ENCODE assay signal across 1 cellular context in genomic region chr2:26244479-26245230, GRCh38.
TF ChIP-seq lines count a peak whose summit lies in the region.

Gene HADHA (minus strand): TSS chr2:26244632. CDS start chr2:26244596, 36 bp downstream.
Gene HADHB (plus strand): TSS chr2:26244939. CDS start chr2:26254255, 9,316 bp downstream.

TF ChIP-seq in HEK293, 187 proteins besides CTCF, POLR2A, EP300 and RAD21 (continued from another document and continues in another):
- TF ChIP-seq, protein P1, sequence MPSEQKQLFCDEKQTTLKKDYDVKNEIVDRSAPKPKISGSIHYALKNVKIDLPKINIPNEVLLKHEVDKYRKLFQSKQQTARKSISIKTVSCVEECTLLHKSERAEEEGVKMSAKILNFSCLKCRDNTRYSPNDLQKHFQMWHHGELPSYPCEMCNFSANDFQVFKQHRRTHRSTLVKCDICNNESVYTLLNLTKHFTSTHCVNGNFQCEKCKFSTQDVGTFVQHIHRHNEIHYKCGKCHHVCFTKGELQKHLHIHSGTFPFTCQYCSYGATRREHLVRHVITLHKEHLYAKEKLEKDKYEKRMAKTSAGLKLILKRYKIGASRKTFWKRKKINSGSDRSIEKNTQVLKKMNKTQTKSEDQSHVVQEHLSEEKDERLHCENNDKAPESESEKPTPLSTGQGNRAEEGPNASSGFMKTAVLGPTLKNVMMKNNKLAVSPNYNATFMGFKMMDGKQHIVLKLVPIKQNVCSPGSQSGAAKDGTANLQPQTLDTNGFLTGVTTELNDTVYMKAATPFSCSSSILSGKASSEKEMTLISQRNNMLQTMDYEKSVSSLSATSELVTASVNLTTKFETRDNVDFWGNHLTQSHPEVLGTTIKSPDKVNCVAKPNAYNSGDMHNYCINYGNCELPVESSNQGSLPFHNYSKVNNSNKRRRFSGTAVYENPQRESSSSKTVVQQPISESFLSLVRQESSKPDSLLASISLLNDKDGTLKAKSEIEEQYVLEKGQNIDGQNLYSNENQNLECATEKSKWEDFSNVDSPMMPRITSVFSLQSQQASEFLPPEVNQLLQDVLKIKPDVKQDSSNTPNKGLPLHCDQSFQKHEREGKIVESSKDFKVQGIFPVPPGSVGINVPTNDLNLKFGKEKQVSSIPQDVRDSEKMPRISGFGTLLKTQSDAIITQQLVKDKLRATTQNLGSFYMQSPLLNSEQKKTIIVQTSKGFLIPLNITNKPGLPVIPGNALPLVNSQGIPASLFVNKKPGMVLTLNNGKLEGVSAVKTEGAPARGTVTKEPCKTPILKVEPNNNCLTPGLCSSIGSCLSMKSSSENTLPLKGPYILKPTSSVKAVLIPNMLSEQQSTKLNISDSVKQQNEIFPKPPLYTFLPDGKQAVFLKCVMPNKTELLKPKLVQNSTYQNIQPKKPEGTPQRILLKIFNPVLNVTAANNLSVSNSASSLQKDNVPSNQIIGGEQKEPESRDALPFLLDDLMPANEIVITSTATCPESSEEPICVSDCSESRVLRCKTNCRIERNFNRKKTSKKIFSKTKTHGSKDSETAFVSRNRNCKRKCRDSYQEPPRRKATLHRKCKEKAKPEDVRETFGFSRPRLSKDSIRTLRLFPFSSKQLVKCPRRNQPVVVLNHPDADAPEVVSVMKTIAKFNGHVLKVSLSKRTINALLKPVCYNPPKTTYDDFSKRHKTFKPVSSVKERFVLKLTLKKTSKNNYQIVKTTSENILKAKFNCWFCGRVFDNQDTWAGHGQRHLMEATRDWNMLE (tag by site-specific recombination; conservative IDR thresholded peaks at IDR 0.05; ENCODE audit: low read depth), result no peak
- TF ChIP-seq KLF7 (tag by site-specific recombination; IDR thresholded peaks at IDR 0.05; ENCODE audit: borderline replicate concordance) (peak; percentile 88; the same call in 1 of the 2 replicates), ZNF121 (tag by site-specific recombination; IDR thresholded peaks at IDR 0.05) (no peak), ZNF350 (tag by site-specific recombination; IDR thresholded peaks at IDR 0.05) (no peak), ZNF664 (tag by site-specific recombination; IDR thresholded peaks at IDR 0.05) (no peak), ZNF501 (tag by site-specific recombination; IDR thresholded peaks at IDR 0.05) (peak; percentile 75; the same call in 1 of the 2 replicates), ZNF174 (tag by site-specific recombination; IDR thresholded peaks at IDR 0.05) (no peak), ZNF670 (tag by site-specific recombination; IDR thresholded peaks at IDR 0.05; ENCODE audit: low read depth) (no peak), ZNF426 (tag by site-specific recombination; IDR thresholded peaks at IDR 0.05) (no peak), ZNF791 (tag by site-specific recombination; IDR thresholded peaks at IDR 0.05) (no peak), KLF10 (tag by site-specific recombination; IDR thresholded peaks at IDR 0.05) (0 out of 2 replicates have a peak, but pooled peaks have one; percentile 93), ZNF248 (tag by site-specific recombination; IDR thresholded peaks at IDR 0.05) (no peak), ZNF837 (tag by site-specific recombination; IDR thresholded peaks at IDR 0.05) (no peak), SCRT2 (tag by site-specific recombination; IDR thresholded peaks at IDR 0.05) (0 out of 2 replicates have a peak, but pooled peaks have one; percentile 24), ZNF24 (tag by site-specific recombination; IDR thresholded peaks at IDR 0.05) (no peak), GLIS2 (tag by site-specific recombination; IDR thresholded peaks at IDR 0.05) (peak; percentile 51), GFI1B (tag by site-specific recombination; IDR thresholded peaks at IDR 0.05) (no peak), ZNF2 (tag by site-specific recombination; IDR thresholded peaks at IDR 0.05) (peak; percentile 80), ZNF473 (tag by site-specific recombination; IDR thresholded peaks at IDR 0.05) (no peak), ZNF555 (tag by site-specific recombination; conservative IDR thresholded peaks at IDR 0.05) (no peak), ZBTB49 (tag by site-specific recombination; IDR thresholded peaks at IDR 0.05; ENCODE audit: low read depth) (no peak), PBX3 (CRISPR knock-in tag; IDR thresholded peaks at IDR 0.05) (no peak), ZNF433 (tag by site-specific recombination; IDR thresholded peaks at IDR 0.05; ENCODE audit: low read depth) (no peak), ZSCAN4 (tag by site-specific recombination; IDR thresholded peaks at IDR 0.05) (peak; percentile 81), PRDM1 (tag by site-specific recombination; IDR thresholded peaks at IDR 0.05) (peak; percentile 68; the same call in 1 of the 2 replicates), ZNF585B (tag by site-specific recombination; IDR thresholded peaks at IDR 0.05) (no peak), ZBTB17 (tag by site-specific recombination; IDR thresholded peaks at IDR 0.05) (peak; percentile 33; the same call in 1 of the 2 replicates), MZF1 (tag by site-specific recombination; IDR thresholded peaks at IDR 0.05; ENCODE audit: borderline replicate concordance) (no peak), TSHZ1 (tag by site-specific recombination; IDR thresholded peaks at IDR 0.05; ENCODE audit: borderline replicate concordance) (no peak; the same call in 1 of the 2 replicates)
- TF ChIP-seq, protein P2, sequence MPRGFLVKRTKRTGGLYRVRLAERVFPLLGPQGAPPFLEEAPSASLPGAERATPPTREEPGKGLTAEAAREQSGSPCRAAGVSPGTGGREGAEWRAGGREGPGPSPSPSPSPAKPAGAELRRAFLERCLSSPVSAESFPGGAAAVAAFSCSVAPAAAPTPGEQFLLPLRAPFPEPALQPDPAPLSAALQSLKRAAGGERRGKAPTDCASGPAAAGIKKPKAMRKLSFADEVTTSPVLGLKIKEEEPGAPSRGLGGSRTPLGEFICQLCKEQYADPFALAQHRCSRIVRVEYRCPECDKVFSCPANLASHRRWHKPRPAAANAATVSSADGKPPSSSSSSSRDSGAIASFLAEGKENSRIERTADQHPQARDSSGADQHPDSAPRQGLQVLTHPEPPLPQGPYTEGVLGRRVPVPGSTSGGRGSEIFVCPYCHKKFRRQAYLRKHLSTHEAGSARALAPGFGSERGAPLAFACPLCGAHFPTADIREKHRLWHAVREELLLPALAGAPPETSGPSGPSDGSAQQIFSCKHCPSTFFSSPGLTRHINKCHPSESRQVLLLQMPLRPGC (tag by site-specific recombination; IDR thresholded peaks at IDR 0.05), result no peak
- TF ChIP-seq, protein P3, sequence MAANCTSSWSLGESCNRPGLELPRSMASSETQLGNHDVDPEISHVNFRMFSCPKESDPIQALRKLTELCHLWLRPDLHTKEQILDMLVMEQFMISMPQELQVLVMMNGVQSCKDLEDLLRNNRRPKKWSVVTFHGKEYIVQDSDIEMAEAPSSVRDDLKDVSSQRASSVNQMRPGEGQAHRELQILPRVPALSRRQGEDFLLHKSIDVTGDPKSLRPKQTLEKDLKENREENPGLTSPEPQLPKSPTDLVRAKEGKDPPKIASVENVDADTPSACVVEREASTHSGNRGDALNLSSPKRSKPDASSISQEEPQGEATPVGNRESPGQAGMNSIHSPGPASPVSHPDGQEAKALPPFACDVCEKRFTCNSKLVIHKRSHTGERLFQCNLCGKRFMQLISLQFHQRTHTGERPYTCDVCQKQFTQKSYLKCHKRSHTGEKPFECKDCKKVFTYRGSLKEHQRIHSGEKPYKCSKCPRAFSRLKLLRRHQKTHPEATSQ (tag by site-specific recombination; IDR thresholded peaks at IDR 0.05), result no peak
- TF ChIP-seq, protein P4, sequence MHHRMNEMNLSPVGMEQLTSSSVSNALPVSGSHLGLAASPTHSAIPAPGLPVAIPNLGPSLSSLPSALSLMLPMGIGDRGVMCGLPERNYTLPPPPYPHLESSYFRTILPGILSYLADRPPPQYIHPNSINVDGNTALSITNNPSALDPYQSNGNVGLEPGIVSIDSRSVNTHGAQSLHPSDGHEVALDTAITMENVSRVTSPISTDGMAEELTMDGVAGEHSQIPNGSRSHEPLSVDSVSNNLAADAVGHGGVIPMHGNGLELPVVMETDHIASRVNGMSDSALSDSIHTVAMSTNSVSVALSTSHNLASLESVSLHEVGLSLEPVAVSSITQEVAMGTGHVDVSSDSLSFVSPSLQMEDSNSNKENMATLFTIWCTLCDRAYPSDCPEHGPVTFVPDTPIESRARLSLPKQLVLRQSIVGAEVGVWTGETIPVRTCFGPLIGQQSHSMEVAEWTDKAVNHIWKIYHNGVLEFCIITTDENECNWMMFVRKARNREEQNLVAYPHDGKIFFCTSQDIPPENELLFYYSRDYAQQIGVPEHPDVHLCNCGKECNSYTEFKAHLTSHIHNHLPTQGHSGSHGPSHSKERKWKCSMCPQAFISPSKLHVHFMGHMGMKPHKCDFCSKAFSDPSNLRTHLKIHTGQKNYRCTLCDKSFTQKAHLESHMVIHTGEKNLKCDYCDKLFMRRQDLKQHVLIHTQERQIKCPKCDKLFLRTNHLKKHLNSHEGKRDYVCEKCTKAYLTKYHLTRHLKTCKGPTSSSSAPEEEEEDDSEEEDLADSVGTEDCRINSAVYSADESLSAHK (tag by site-specific recombination; IDR thresholded peaks at IDR 0.05), result no peak
- TF ChIP-seq, protein P5, sequence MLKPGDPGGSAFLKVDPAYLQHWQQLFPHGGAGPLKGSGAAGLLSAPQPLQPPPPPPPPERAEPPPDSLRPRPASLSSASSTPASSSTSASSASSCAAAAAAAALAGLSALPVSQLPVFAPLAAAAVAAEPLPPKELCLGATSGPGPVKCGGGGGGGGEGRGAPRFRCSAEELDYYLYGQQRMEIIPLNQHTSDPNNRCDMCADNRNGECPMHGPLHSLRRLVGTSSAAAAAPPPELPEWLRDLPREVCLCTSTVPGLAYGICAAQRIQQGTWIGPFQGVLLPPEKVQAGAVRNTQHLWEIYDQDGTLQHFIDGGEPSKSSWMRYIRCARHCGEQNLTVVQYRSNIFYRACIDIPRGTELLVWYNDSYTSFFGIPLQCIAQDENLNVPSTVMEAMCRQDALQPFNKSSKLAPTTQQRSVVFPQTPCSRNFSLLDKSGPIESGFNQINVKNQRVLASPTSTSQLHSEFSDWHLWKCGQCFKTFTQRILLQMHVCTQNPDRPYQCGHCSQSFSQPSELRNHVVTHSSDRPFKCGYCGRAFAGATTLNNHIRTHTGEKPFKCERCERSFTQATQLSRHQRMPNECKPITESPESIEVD (tag by site-specific recombination; IDR thresholded peaks at IDR 0.05), result no peak
- TF ChIP-seq, protein P6, sequence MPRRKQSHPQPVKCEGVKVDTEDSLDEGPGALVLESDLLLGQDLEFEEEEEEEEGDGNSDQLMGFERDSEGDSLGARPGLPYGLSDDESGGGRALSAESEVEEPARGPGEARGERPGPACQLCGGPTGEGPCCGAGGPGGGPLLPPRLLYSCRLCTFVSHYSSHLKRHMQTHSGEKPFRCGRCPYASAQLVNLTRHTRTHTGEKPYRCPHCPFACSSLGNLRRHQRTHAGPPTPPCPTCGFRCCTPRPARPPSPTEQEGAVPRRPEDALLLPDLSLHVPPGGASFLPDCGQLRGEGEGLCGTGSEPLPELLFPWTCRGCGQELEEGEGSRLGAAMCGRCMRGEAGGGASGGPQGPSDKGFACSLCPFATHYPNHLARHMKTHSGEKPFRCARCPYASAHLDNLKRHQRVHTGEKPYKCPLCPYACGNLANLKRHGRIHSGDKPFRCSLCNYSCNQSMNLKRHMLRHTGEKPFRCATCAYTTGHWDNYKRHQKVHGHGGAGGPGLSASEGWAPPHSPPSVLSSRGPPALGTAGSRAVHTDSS (tag by site-specific recombination; IDR thresholded peaks at IDR 0.05), result no peak
